In the genomic region with DNA sequence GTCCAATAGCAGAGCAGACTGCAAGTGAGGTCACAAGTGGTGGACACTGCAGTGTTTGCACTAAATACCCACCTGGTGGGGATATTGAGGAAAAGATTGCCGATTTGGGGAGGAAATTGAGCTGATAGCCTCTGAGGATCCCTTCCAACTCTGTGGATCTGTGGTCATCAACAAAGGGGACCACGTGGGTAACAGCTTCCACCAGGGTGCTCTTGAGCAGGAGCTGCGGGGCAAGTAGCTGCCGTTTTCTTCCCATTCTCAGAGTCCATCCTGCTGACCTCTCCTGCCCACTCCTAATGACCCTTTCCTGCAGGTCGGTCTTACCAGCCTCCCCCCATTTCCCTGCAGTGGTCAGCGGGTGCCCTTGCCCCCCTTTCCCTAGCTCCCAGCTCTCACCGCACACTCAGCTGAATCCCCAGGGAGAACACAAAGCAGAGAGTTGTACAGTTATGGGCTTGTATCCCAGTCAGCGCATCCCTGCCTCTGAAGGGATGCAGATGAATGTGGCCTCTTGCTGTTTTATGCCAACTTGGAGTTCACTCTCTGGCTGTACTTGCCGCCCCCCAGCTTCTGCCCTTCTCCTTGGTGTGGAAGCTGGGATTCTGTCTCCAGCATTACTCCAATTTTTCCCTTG, we compare ENCODE assay signal across 1 cellular context.
TF ChIP-seq lines count a peak whose summit lies in the region.

No MANE protein-coding gene starts in this region.

TF ChIP-seq in K562, 482 proteins besides CTCF, POLR2A, EP300 and RAD21 (continued from another document):
- TF ChIP-seq, protein P1, sequence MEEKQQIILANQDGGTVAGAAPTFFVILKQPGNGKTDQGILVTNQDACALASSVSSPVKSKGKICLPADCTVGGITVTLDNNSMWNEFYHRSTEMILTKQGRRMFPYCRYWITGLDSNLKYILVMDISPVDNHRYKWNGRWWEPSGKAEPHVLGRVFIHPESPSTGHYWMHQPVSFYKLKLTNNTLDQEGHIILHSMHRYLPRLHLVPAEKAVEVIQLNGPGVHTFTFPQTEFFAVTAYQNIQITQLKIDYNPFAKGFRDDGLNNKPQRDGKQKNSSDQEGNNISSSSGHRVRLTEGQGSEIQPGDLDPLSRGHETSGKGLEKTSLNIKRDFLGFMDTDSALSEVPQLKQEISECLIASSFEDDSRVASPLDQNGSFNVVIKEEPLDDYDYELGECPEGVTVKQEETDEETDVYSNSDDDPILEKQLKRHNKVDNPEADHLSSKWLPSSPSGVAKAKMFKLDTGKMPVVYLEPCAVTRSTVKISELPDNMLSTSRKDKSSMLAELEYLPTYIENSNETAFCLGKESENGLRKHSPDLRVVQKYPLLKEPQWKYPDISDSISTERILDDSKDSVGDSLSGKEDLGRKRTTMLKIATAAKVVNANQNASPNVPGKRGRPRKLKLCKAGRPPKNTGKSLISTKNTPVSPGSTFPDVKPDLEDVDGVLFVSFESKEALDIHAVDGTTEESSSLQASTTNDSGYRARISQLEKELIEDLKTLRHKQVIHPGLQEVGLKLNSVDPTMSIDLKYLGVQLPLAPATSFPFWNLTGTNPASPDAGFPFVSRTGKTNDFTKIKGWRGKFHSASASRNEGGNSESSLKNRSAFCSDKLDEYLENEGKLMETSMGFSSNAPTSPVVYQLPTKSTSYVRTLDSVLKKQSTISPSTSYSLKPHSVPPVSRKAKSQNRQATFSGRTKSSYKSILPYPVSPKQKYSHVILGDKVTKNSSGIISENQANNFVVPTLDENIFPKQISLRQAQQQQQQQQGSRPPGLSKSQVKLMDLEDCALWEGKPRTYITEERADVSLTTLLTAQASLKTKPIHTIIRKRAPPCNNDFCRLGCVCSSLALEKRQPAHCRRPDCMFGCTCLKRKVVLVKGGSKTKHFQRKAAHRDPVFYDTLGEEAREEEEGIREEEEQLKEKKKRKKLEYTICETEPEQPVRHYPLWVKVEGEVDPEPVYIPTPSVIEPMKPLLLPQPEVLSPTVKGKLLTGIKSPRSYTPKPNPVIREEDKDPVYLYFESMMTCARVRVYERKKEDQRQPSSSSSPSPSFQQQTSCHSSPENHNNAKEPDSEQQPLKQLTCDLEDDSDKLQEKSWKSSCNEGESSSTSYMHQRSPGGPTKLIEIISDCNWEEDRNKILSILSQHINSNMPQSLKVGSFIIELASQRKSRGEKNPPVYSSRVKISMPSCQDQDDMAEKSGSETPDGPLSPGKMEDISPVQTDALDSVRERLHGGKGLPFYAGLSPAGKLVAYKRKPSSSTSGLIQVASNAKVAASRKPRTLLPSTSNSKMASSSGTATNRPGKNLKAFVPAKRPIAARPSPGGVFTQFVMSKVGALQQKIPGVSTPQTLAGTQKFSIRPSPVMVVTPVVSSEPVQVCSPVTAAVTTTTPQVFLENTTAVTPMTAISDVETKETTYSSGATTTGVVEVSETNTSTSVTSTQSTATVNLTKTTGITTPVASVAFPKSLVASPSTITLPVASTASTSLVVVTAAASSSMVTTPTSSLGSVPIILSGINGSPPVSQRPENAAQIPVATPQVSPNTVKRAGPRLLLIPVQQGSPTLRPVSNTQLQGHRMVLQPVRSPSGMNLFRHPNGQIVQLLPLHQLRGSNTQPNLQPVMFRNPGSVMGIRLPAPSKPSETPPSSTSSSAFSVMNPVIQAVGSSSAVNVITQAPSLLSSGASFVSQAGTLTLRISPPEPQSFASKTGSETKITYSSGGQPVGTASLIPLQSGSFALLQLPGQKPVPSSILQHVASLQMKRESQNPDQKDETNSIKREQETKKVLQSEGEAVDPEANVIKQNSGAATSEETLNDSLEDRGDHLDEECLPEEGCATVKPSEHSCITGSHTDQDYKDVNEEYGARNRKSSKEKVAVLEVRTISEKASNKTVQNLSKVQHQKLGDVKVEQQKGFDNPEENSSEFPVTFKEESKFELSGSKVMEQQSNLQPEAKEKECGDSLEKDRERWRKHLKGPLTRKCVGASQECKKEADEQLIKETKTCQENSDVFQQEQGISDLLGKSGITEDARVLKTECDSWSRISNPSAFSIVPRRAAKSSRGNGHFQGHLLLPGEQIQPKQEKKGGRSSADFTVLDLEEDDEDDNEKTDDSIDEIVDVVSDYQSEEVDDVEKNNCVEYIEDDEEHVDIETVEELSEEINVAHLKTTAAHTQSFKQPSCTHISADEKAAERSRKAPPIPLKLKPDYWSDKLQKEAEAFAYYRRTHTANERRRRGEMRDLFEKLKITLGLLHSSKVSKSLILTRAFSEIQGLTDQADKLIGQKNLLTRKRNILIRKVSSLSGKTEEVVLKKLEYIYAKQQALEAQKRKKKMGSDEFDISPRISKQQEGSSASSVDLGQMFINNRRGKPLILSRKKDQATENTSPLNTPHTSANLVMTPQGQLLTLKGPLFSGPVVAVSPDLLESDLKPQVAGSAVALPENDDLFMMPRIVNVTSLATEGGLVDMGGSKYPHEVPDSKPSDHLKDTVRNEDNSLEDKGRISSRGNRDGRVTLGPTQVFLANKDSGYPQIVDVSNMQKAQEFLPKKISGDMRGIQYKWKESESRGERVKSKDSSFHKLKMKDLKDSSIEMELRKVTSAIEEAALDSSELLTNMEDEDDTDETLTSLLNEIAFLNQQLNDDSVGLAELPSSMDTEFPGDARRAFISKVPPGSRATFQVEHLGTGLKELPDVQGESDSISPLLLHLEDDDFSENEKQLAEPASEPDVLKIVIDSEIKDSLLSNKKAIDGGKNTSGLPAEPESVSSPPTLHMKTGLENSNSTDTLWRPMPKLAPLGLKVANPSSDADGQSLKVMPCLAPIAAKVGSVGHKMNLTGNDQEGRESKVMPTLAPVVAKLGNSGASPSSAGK (IDR thresholded peaks at IDR 0.05) = peak; percentile 74
- TF ChIP-seq ZNF197 (CRISPR knock-in tag; IDR thresholded peaks at IDR 0.05; ENCODE audit: low read depth) (0 out of 2 replicates have a peak, but pooled peaks have one; percentile 36), FOS (IDR thresholded peaks at IDR 0.05; ENCODE audit: extremely low read depth, insufficient read length) (no peak)
- TF ChIP-seq, protein P2, sequence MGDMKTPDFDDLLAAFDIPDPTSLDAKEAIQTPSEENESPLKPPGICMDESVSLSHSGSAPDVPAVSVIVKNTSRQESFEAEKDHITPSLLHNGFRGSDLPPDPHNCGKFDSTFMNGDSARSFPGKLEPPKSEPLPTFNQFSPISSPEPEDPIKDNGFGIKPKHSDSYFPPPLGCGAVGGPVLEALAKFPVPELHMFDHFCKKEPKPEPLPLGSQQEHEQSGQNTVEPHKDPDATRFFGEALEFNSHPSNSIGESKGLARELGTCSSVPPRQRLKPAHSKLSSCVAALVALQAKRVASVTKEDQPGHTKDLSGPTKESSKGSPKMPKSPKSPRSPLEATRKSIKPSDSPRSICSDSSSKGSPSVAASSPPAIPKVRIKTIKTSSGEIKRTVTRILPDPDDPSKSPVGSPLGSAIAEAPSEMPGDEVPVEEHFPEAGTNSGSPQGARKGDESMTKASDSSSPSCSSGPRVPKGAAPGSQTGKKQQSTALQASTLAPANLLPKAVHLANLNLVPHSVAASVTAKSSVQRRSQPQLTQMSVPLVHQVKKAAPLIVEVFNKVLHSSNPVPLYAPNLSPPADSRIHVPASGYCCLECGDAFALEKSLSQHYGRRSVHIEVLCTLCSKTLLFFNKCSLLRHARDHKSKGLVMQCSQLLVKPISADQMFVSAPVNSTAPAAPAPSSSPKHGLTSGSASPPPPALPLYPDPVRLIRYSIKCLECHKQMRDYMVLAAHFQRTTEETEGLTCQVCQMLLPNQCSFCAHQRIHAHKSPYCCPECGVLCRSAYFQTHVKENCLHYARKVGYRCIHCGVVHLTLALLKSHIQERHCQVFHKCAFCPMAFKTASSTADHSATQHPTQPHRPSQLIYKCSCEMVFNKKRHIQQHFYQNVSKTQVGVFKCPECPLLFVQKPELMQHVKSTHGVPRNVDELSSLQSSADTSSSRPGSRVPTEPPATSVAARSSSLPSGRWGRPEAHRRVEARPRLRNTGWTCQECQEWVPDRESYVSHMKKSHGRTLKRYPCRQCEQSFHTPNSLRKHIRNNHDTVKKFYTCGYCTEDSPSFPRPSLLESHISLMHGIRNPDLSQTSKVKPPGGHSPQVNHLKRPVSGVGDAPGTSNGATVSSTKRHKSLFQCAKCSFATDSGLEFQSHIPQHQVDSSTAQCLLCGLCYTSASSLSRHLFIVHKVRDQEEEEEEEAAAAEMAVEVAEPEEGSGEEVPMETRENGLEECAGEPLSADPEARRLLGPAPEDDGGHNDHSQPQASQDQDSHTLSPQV (IDR thresholded peaks at IDR 0.05) = peak; percentile 82
